1 cellular context compared by ENCODE assay signal in genomic region chr15:43829951-43830540, GRCh38.
TF ChIP-seq lines count a peak whose summit lies in the region.

No MANE protein-coding gene starts in this region.

TF ChIP-seq in GM12891, 5 proteins besides CTCF, POLR2A, EP300 and RAD21:
- peak; percentile 68; the same call in 1 of the 2 replicates for TF ChIP-seq POU2F2 (IDR thresholded peaks at IDR 0.05; ENCODE audit: low read depth, low read length)
